ENCODE assay signal across 9 cellular contexts in the genomic region with DNA sequence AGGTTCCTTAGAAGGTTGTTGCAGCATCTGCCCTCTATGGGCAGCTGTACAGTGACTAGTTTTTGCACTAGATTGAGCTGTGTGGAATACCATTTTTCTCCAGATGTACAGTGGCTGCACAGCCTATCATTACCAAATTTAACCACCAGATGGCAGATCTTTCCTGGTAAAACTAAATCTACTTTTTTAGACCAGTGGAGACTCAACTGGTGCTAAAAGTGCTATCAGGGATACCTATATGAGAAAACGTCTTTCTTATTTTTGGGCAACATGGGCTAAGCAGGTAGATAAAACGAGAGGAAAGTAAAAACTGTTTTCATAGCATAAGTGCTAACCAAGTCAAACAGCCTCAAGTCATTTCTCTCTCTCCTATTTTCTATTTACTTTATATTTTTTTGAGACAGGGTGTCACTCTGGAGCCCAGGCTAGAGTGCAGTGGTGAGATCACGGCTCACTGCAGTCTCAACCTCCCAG. TPM values are rescaled to one million over a fixed set of nuclear protein-coding genes. Genes with fewer than 3 reads are reported as not detected.
DNase-seq lines count a peak whose midpoint lies in the region; ATAC-seq, FAIRE-seq and TF ChIP-seq lines count a peak whose summit lies in the region.
"Had no signal": no experiment of that assay in that cellular context is flagged by ENCODE, and none has a peak within 500 bp of the region (broad histone marks: within the 10 kb centered on the region; RNA-seq: fewer than 3 reads in every experiment).

No MANE protein-coding gene starts in this region.

- peaks cover 6% of the 10 kb centered on the region for H3K27me3 Mint-ChIP-seq in brain

- TF ChIP-seq CTCF in brain (conservative IDR thresholded peaks at IDR 0.05) = peak; percentile 87
- TF ChIP-seq CTCF in keratinocyte (optimal IDR thresholded peaks at IDR 0.05 in 1 of 3, IDR thresholded peaks at IDR 0.05 in 1 of 3, conservative IDR thresholded peaks at IDR 0.05 in 1 of 3; ENCODE audit: extremely low read depth in 1 of 3, insufficient read depth in 2 of 3, low read length in 3 of 3) = peak; percentile 41 to 68 (median 65)
- TF ChIP-seq CTCF in testis (IDR thresholded peaks at IDR 0.05) = peak; percentile 81 to 88 (median 88)

- no peak overlapping the region for H3K9ac ChIP-seq in keratinocyte (ENCODE audit: control insufficient read depth, extremely low read depth, insufficient read depth, low read length)

- H3K36me3 Mint-ChIP-seq in brain = no peaks in the 10 kb centered on the region

- no peaks in the 10 kb centered on the region for H3K79me2 ChIP-seq in keratinocyte (ENCODE audit: control insufficient read depth, insufficient read depth, low read length)

- no peaks in the 10 kb centered on the region for H3K36me3 ChIP-seq in keratinocyte (ENCODE audit: control insufficient read depth in 2 of 2, extremely low read depth in 1 of 2, insufficient read depth in 2 of 2, low read length in 2 of 2)
- H3K36me3 ChIP-seq in testis (ENCODE audit: low read depth, missing control alignments) = no peaks in the 10 kb centered on the region

- FAIRE-seq in keratinocyte (lab: Jason Lieb, UNC) = peak; percentile 68

- WGBS in testis, 2 donors = 40 to 49% methylated on average over 3 of the region's 3 CpGs

- dilution Hi-C loops in keratinocyte (cut with MboI; ENCODE audit: extremely low pct_ligation_motif_present, low sequenced_read_pairs) = no loop called here

- no peaks in the 10 kb centered on the region for H3K9me3 ChIP-seq in keratinocyte (ENCODE audit: control insufficient read depth, low read depth, low read length)
- H3K9me3 ChIP-seq in testis = no peaks in the 10 kb centered on the region

- H3K9me3 Mint-ChIP-seq in brain = peaks cover 0 to 4% (median 0%) of the 10 kb centered on the region in 5 experiments

- no peak for TF ChIP-seq POLR2A in testis (IDR thresholded peaks at IDR 0.05)

- H3K4me1 ChIP-seq in keratinocyte (ENCODE audit: control insufficient read depth, extremely low read depth, insufficient read depth, low read length) = peaks cover under 1% of the 10 kb centered on the region
- H3K4me1 ChIP-seq in testis = no peaks in the 10 kb centered on the region

- H3K27me3 ChIP-seq in keratinocyte (ENCODE audit: control insufficient read depth, extremely low read depth, insufficient read depth, low read length) (no peaks in the 10 kb centered on the region), testis (no peaks in the 10 kb centered on the region)

- no peaks in the 10 kb centered on the region for H4K20me1 ChIP-seq in keratinocyte (ENCODE audit: control insufficient read depth, extremely low read depth, insufficient read depth, low read length)

- ATAC-seq in GM19351 (IDR thresholded peaks at IDR 0.05; ENCODE audit: unreplicated experiment) = peak; percentile 84
- peak; percentile 67 for ATAC-seq in HG03558 (IDR thresholded peaks at IDR 0.05; ENCODE audit: extremely low read depth, unreplicated experiment)

- no peak overlapping the region for H3K4me3 ChIP-seq in keratinocyte (ENCODE audit: control insufficient read depth in 2 of 3, extremely low read depth in 1 of 3, insufficient read depth in 2 of 3, low read depth in 1 of 3, low read length in 3 of 3)
- no peak overlapping the region for H3K4me3 ChIP-seq in testis

- H3K4me1 Mint-ChIP-seq in brain = no peaks in the 10 kb centered on the region

- no peak overlapping the region for H3K4me2 ChIP-seq in keratinocyte (ENCODE audit: control insufficient read depth, extremely low read depth, insufficient read depth, low read depth, low read length)

- H3K4me3 Mint-ChIP-seq in brain = no peak overlapping the region

- no peak overlapping the region for H3K27ac Mint-ChIP-seq in brain

- H3K27ac ChIP-seq in keratinocyte (ENCODE audit: control insufficient read depth, insufficient read depth, low read length) (no peak overlapping the region), testis (no peak overlapping the region)

- DNase-seq in D341Med (ENCODE audit: low spot score) (peak; percentile 62), NCI-H774 (lab: John Stamatoyannopoulos, UW) (peak; percentile 61), keratinocyte (ENCODE audit: low read depth, low spot score) (no peak), testis (peak; percentile 56), GF-D8 (lab: John Stamatoyannopoulos, UW) (no peak)

- H2AFZ ChIP-seq in keratinocyte (ENCODE audit: control insufficient read depth, low read length) = no peak overlapping the region

- intact Hi-C loops in testis (cut with DNase I; ENCODE audit: low total_unique reads) = loop anchor here (5.0 kb wide), 1 partner anchor 403 kb away; no protein-coding TSS in a partner anchor

- no peaks in the 10 kb centered on the region for H3K9me1 ChIP-seq in keratinocyte (ENCODE audit: control insufficient read depth, extremely low read depth, insufficient read depth, low read length)

RNA-seq across cellular contexts. Expression of a gene that starts 21.2 kb away (rescaled TPM):
- polyA plus RNA-seq in brain (ENCODE audit: insufficient read depth, low read depth, low replicate concordance) (10.2 TPM), keratinocyte (under 0.01 to 0.01 TPM (median 0.01 TPM) in 3 replicates), testis (ENCODE audit: insufficient read depth, low read depth, low replicate concordance) (26.1 TPM)
- not detected for polyA plus RNA-seq in keratinocyte (2011; ENCODE audit: low read depth)
- polyA plus RNA-seq in keratinocyte (2011; cell fraction: cytosol; rRNA removed) = not detected in 2 replicates
- polyA plus RNA-seq in keratinocyte (2011; cell fraction: nucleus; rRNA removed) = 0.05 and 0.06 TPM in 2 replicates
- 0.01 TPM in 1 of 2 replicates, not detected in the other for polyA plus RNA-seq in keratinocyte (2012; ENCODE audit: low replicate concordance)
- under 0.01 to 0.03 TPM in 2 of 3 replicates, not detected in the other for polyA minus RNA-seq in keratinocyte
- not detected for polyA minus RNA-seq in keratinocyte (2011; cell fraction: cytosol; rRNA and poly(A)+ RNA removed)
- polyA minus RNA-seq in keratinocyte (2011; cell fraction: nucleus; rRNA and poly(A)+ RNA removed) = not detected in 2 replicates
- total RNA-seq in testis = 10 to 100 TPM in 1 of 2 donors, 1 to 10 TPM in 1; 5.6 to 12.3 TPM
- total RNA-seq: activated CD8-positive, alpha-beta memory T cell treated with anti-CD3 and anti-CD28 coated beads for 36 hours had no signal

RNA-seq across cellular contexts. Expression of a gene that starts 55.1 kb away (rescaled TPM):
- polyA plus RNA-seq in brain (ENCODE audit: insufficient read depth, low read depth, low replicate concordance) = 3.1 TPM
- not detected in 3 replicates for polyA plus RNA-seq in keratinocyte
- not detected for polyA plus RNA-seq in keratinocyte (2011; ENCODE audit: low read depth)
- not detected in 2 replicates for polyA plus RNA-seq in keratinocyte (2011; cell fraction: cytosol; rRNA removed)
- not detected in 2 replicates for polyA plus RNA-seq in keratinocyte (2011; cell fraction: nucleus; rRNA removed)
- not detected in 2 replicates for polyA plus RNA-seq in keratinocyte (2012; ENCODE audit: low replicate concordance)
- polyA minus RNA-seq in keratinocyte = not detected in 3 replicates
- not detected for polyA minus RNA-seq in keratinocyte (2011; cell fraction: cytosol; rRNA and poly(A)+ RNA removed)
- not detected in 2 replicates for polyA minus RNA-seq in keratinocyte (2011; cell fraction: nucleus; rRNA and poly(A)+ RNA removed)
- total RNA-seq in testis = not detected
- 0.47 TPM for polyA plus RNA-seq in testis (ENCODE audit: insufficient read depth, low read depth, low replicate concordance)
- total RNA-seq: activated CD8-positive, alpha-beta memory T cell treated with anti-CD3 and anti-CD28 coated beads for 36 hours had no signal

Comparison
In these comparisons a context has a peak if more than half of its experiments do, and no peak if none do; other contexts are left out.
1. DNase-seq: peak in D341Med (single experiment), NCI-H774 (single experiment) and testis (single experiment); none in keratinocyte (single experiment) and GF-D8 (single experiment).
2. RNA of a gene that starts 21.2 kb away (polyA plus RNA-seq): 26.1 TPM in testis (single experiment) and 10.2 TPM in brain (single experiment); under 0.01 to 0.06 TPM in keratinocyte; every median in the first group is over 10 times any median in the second.
3. Peak in every context shown above with its lines, with median percentiles within 50 percentile points of each other: CTCF ChIP-seq.